Comparison of ENCODE assay signal across 21 cellular contexts in the genomic region with DNA sequence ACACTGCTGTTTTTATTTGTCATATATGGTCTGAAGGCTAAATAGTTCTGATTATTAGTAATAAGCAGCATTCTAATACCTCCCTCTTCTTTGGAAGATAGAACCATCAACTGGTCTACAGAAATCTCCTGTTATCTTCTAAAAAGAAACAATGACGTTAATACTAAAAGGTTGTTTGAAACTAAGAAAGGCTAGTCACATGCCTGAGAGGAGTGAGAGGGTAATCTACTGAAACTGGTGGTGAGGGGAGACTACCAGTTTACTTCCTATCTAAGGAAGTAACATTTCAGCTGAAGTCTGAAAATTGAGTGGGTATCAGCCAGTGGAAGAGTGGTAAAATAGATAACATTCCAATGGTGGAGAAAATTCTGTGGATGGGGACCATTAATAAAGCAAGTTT. TPM values are rescaled to one million over a fixed set of nuclear protein-coding genes. Genes with fewer than 3 reads are reported as not detected.
DNase-seq lines count a peak whose midpoint lies in the region; ATAC-seq, FAIRE-seq and TF ChIP-seq lines count a peak whose summit lies in the region.
"Had no signal": no experiment of that assay in that cellular context is flagged by ENCODE, and none has a peak within 500 bp of the region (broad histone marks: within the 10 kb centered on the region; RNA-seq: fewer than 3 reads in every experiment).

No MANE protein-coding gene starts in this region.

- no peaks in the 10 kb centered on the region for H3K27me3 Mint-ChIP-seq in activated naive CD8-positive, alpha-beta T cell
- H3K27me3 Mint-ChIP-seq in activated naive CD8-positive, alpha-beta T cell treated with anti-CD3 and anti-CD28 coated beads for 36 hours = no peaks in the 10 kb centered on the region
- H3K27me3 Mint-ChIP-seq in WTC11 (ENCODE audit: low read depth) (no peaks in the 10 kb centered on the region), T-cell (no peaks in the 10 kb centered on the region)

- peaks cover 9% of the 10 kb centered on the region; the same call in 1 of the 2 replicates for H3K36me3 ChIP-seq in MM.1S (replicated peaks; ENCODE audit: insufficient read depth, low read length)

- H3K9me2 ChIP-seq in MM.1S (replicated peaks; ENCODE audit: insufficient read depth, low read length) = no peaks in the 10 kb centered on the region

- no peak for FAIRE-seq in D721Med (lab: Jason Lieb, UNC)
- FAIRE-seq: GM12878 had no signal

- DNase-seq in activated naive CD8-positive, alpha-beta T cell treated with anti-CD3 and anti-CD28 coated beads for 36 hours = no peak
- DNase-seq in MM.1S (peak; percentile 67), WTC11 (ENCODE audit: low spot score) (no peak), D721Med (ENCODE audit: insufficient read length, low spot score) (no peak), T-cell (no peak)
- DNase-seq: BE2C, DMS 273 treated with DMSO at 0.1 percent for 48 hours, DND-41, GOT3, KG1, NCI-H1105, NCI-H2029 treated with DMSO at 0.1 percent for 48 hours, NCI-H345, NCI-H524, NCI-H774, OCI-M1, SJCRH30 had no signal

- no peaks in the 10 kb centered on the region for H3K4me1 Mint-ChIP-seq in activated naive CD8-positive, alpha-beta T cell (ENCODE audit: low read depth)
- peaks cover 2% of the 10 kb centered on the region for H3K4me1 Mint-ChIP-seq in activated naive CD8-positive, alpha-beta T cell treated with anti-CD3 and anti-CD28 coated beads for 36 hours
- peaks cover 18% of the 10 kb centered on the region for H3K4me1 Mint-ChIP-seq in WTC11
- H3K4me1 Mint-ChIP-seq in T-cell = peaks cover 0 to 1% (median 0%) of the 10 kb centered on the region in 3 donors

- CTCF ChIA-PET in WTC11 (lab: Charles Lee) = no interaction called here
- CTCF ChIA-PET in T-cell (lab: Charles Lee) = no interaction called here

- peak overlapping the region; percentile 78 for H3K27ac ChIP-seq in MM.1S (ENCODE audit: low read length)
- H3K27ac ChIP-seq: SJCRH30 had no signal

- no peaks in the 10 kb centered on the region for H4K20me1 ChIP-seq in MM.1S (ENCODE audit: insufficient read depth, low read length)

- POLR2A ChIA-PET in WTC11 (lab: Charles Lee) = no interaction called here
- POLR2A ChIA-PET in T-cell (lab: Charles Lee) = no interaction called here

- H3K79me2 ChIP-seq in MM.1S (ENCODE audit: low read length) = no peaks in the 10 kb centered on the region

- ATAC-seq in WTC11 (no peak), GM21529 (IDR thresholded peaks at IDR 0.05; ENCODE audit: unreplicated experiment) (no peak), T-cell (replicated peaks in 1 of 4) (no peak)
- ATAC-seq: GM12878, HCT116 had no signal

- no peak overlapping the region for H2AFZ ChIP-seq in MM.1S (ENCODE audit: low read length)

- H3K9me3 Mint-ChIP-seq in activated naive CD8-positive, alpha-beta T cell (ENCODE audit: low read depth) = no peaks in the 10 kb centered on the region
- H3K9me3 Mint-ChIP-seq in activated naive CD8-positive, alpha-beta T cell treated with anti-CD3 and anti-CD28 coated beads for 36 hours = no peaks in the 10 kb centered on the region
- H3K9me3 Mint-ChIP-seq in WTC11 = no peaks in the 10 kb centered on the region
- H3K9me3 Mint-ChIP-seq in T-cell = no peaks in the 10 kb centered on the region

- H3K4me2 ChIP-seq in MM.1S (ENCODE audit: low read depth, low read length) = peak overlapping the region; percentile 48

- H3K4me1 ChIP-seq in MM.1S (ENCODE audit: low read length) = peaks cover 25% of the 10 kb centered on the region
- H3K4me1 ChIP-seq: SJCRH30 had no signal

- H3K4me3 Mint-ChIP-seq in activated naive CD8-positive, alpha-beta T cell = no peak overlapping the region
- H3K4me3 Mint-ChIP-seq in activated naive CD8-positive, alpha-beta T cell treated with anti-CD3 and anti-CD28 coated beads for 36 hours = no peak overlapping the region
- H3K4me3 Mint-ChIP-seq in WTC11 = no peak overlapping the region
- no peak overlapping the region for H3K4me3 Mint-ChIP-seq in T-cell

- no peaks in the 10 kb centered on the region for H3K9me3 ChIP-seq in MM.1S (replicated peaks; ENCODE audit: insufficient read depth, low read length)
- H3K9me3 ChIP-seq: BE2C, SJCRH30 had no signal

- peaks cover 12% of the 10 kb centered on the region for H3F3A ChIP-seq in MM.1S (ENCODE audit: insufficient read depth, low read length)

- peak overlapping the region; percentile 16 for H3K27ac Mint-ChIP-seq in activated naive CD8-positive, alpha-beta T cell
- no peak overlapping the region for H3K27ac Mint-ChIP-seq in activated naive CD8-positive, alpha-beta T cell treated with anti-CD3 and anti-CD28 coated beads for 36 hours
- H3K27ac Mint-ChIP-seq in WTC11 = peak overlapping the region; percentile 32; the same call in 1 of the 2 replicates
- H3K27ac Mint-ChIP-seq in T-cell = no peak overlapping the region

- H3K27me3 ChIP-seq in MM.1S (replicated peaks; ENCODE audit: insufficient read depth, low read length) = no peaks in the 10 kb centered on the region
- H3K27me3 ChIP-seq: BE2C, SJCRH30 had no signal

- H3K4me3 ChIP-seq in MM.1S (ENCODE audit: low read length) = no peak overlapping the region; the same call in 1 of the 2 replicates
- H3K4me3 ChIP-seq: GM12878, SJCRH30 had no signal

- peak overlapping the region; percentile 22; the same call in 1 of the 2 replicates for H3K9ac ChIP-seq in MM.1S (ENCODE audit: low read length)

- H3K36me3 Mint-ChIP-seq in activated naive CD8-positive, alpha-beta T cell = peaks cover 7% of the 10 kb centered on the region
- peaks cover 6% of the 10 kb centered on the region for H3K36me3 Mint-ChIP-seq in activated naive CD8-positive, alpha-beta T cell treated with anti-CD3 and anti-CD28 coated beads for 36 hours
- peaks cover 56% of the 10 kb centered on the region for H3K36me3 Mint-ChIP-seq in WTC11
- H3K36me3 Mint-ChIP-seq in T-cell = peaks cover 56% of the 10 kb centered on the region

- TF ChIP-seq CTCF in MM.1S (IDR thresholded peaks at IDR 0.05; ENCODE audit: low read length) (no peak), WTC11 (IDR thresholded peaks at IDR 0.05) (no peak), D721Med (IDR thresholded peaks at IDR 0.05; ENCODE audit: insufficient read depth, missing control alignments) (no peak)

TF ChIP-seq in WTC11, 78 proteins besides CTCF, POLR2A, EP300 and RAD21 (continues in another document):
- TF ChIP-seq ZNF219 (CRISPR knock-in tag; IDR thresholded peaks at IDR 0.05; ENCODE audit: borderline replicate concordance) = no peak
- TF ChIP-seq JAZF1 (CRISPR knock-in tag; IDR thresholded peaks at IDR 0.05) = no peak
- TF ChIP-seq, protein P1, sequence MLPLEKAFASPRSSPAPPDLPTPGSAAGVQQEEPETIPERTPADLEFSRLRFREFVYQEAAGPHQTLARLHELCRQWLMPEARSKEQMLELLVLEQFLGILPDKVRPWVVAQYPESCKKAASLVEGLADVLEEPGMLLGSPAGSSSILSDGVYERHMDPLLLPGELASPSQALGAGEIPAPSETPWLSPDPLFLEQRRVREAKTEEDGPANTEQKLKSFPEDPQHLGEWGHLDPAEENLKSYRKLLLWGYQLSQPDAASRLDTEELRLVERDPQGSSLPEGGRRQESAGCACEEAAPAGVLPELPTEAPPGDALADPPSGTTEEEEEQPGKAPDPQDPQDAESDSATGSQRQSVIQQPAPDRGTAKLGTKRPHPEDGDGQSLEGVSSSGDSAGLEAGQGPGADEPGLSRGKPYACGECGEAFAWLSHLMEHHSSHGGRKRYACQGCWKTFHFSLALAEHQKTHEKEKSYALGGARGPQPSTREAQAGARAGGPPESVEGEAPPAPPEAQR (CRISPR knock-in tag; IDR thresholded peaks at IDR 0.05) = no peak
- no peak for TF ChIP-seq ELF4 (CRISPR knock-in tag; IDR thresholded peaks at IDR 0.05; ENCODE audit: low read depth)
- TF ChIP-seq, protein P2, sequence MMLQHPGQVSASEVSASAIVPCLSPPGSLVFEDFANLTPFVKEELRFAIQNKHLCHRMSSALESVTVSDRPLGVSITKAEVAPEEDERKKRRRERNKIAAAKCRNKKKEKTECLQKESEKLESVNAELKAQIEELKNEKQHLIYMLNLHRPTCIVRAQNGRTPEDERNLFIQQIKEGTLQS (CRISPR knock-in tag; conservative IDR thresholded peaks at IDR 0.05) = no peak
- TF ChIP-seq JUN (CRISPR knock-in tag; IDR thresholded peaks at IDR 0.05) = no peak
- no peak for TF ChIP-seq CBFB (CRISPR knock-in tag; IDR thresholded peaks at IDR 0.05; ENCODE audit: low read depth)
- TF ChIP-seq, protein P3, sequence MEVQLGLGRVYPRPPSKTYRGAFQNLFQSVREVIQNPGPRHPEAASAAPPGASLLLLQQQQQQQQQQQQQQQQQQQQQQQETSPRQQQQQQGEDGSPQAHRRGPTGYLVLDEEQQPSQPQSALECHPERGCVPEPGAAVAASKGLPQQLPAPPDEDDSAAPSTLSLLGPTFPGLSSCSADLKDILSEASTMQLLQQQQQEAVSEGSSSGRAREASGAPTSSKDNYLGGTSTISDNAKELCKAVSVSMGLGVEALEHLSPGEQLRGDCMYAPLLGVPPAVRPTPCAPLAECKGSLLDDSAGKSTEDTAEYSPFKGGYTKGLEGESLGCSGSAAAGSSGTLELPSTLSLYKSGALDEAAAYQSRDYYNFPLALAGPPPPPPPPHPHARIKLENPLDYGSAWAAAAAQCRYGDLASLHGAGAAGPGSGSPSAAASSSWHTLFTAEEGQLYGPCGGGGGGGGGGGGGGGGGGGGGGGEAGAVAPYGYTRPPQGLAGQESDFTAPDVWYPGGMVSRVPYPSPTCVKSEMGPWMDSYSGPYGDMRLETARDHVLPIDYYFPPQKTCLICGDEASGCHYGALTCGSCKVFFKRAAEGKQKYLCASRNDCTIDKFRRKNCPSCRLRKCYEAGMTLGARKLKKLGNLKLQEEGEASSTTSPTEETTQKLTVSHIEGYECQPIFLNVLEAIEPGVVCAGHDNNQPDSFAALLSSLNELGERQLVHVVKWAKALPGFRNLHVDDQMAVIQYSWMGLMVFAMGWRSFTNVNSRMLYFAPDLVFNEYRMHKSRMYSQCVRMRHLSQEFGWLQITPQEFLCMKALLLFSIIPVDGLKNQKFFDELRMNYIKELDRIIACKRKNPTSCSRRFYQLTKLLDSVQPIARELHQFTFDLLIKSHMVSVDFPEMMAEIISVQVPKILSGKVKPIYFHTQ (CRISPR knock-in tag; IDR thresholded peaks at IDR 0.05) = no peak
- no peak for TF ChIP-seq PRRX2 (CRISPR knock-in tag; IDR thresholded peaks at IDR 0.05)
- TF ChIP-seq FOXP1 (CRISPR knock-in tag; IDR thresholded peaks at IDR 0.05; ENCODE audit: borderline replicate concordance) = no peak
- TF ChIP-seq MXD4 (CRISPR knock-in tag; IDR thresholded peaks at IDR 0.05; ENCODE audit: borderline replicate concordance) = no peak

RNA-seq across cellular contexts. Expression of a gene that starts 48.4 kb away (rescaled TPM):
- total RNA-seq in activated naive CD8-positive, alpha-beta T cell treated with anti-CD3 and anti-CD28 coated beads for 36 hours = 1 to 10 TPM; 3.6 to 3.9 TPM
- total RNA-seq in WTC11 (2021) = 53.0 to 68.2 TPM (median 55.0 TPM) in 3 replicates
- 1 to 10 TPM in 4 of 5 donors, under 1 TPM in 1; 0.98 to 6.7 (median 5.9) TPM for total RNA-seq in T-cell

Comparison
In these comparisons a context has a peak if more than half of its experiments do, and no peak if none do; other contexts are left out.
1. H3K27ac Mint-ChIP-seq: peak in activated naive CD8-positive, alpha-beta T cell (single experiment) and WTC11 (single experiment); none in activated naive CD8-positive, alpha-beta T cell treated with anti-CD3 and anti-CD28 coated beads for 36 hours (single experiment) and T-cell (0 of 2).